22 cellular contexts compared by ENCODE assay signal in the genomic region with DNA sequence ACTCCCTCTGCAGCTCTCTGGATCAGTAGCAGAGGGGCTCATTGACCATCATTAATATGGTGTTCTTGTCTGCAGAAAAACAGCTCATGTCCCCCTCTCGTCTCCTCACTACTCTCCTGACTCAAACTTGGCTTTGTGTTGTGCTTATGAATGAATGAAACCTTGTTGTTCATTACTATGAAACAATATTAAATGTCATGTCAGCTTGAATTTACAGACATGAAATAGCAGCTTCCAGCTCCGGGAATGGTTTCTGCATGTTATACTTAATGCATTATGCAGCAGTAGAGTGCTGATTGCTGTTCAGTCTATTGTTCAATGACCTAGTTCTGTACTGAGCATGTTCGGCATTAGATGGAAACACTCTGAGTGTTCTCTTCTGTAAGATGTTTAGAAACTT.
A peak's percentile ranks its signal among the peaks of the same experiment; 100 is the strongest.
DNase-seq lines count a peak whose midpoint lies in the region; ATAC-seq and TF ChIP-seq lines count a peak whose summit lies in the region.
"Had no signal": no experiment of that assay in that cellular context is flagged by ENCODE, and none has a peak within 500 bp of the region (broad histone marks: within the 10 kb centered on the region; RNA-seq: fewer than 3 reads in every experiment).

No MANE protein-coding gene starts in this region.

- H2AFZ ChIP-seq in IMR-90 (replicated peaks; ENCODE audit: low read length, poor library complexity): no peak overlapping the region
- H2AFZ ChIP-seq: GM23338 had no signal

- no peak overlapping the region for H3K4me3 Mint-ChIP-seq in activated CD4-positive, alpha-beta memory T cell treated with anti-CD3 and anti-CD28 coated beads for 36 hours
- H3K4me3 Mint-ChIP-seq: CD4-positive, alpha-beta memory T cell; H9 had no signal

- H4K20me1 ChIP-seq in IMR-90 (ENCODE audit: insufficient read depth, low read length): no peaks in the 10 kb centered on the region

- in situ Hi-C loops in IMR-90 (cut with MboI; ENCODE audit: low sequenced_read_pairs): no loop called here

- no peaks in the 10 kb centered on the region for H3K4me1 Mint-ChIP-seq in activated CD4-positive, alpha-beta memory T cell treated with anti-CD3 and anti-CD28 coated beads for 36 hours (ENCODE audit: low read depth)
- H3K4me1 Mint-ChIP-seq: CD4-positive, alpha-beta memory T cell had no signal

- H3K14ac ChIP-seq in IMR-90 (replicated peaks; ENCODE audit: low read depth, low read length): no peak overlapping the region

- no peaks in the 10 kb centered on the region for H3K9me3 ChIP-seq in IMR-90 (ENCODE audit: control insufficient read depth, insufficient read depth, low read length)

- no peak overlapping the region for H2BK15ac ChIP-seq in IMR-90 (ENCODE audit: low read depth, low read length)

- ATAC-seq in IMR-90 (ENCODE audit: low read depth): no peak
- ATAC-seq: GM23338, PC-3 had no signal

- H4K8ac ChIP-seq in IMR-90 (ENCODE audit: low read depth in 2 of 2, low read length in 2 of 2): no peak overlapping the region

- TF ChIP-seq POLR2A in IMR-90 (IDR thresholded peaks at IDR 0.05; ENCODE audit: low read depth, low read length): no peak

- H3K4ac ChIP-seq in IMR-90 (ENCODE audit: low read depth, low read length): no peak overlapping the region

- no peak overlapping the region for H4K91ac ChIP-seq in IMR-90 (ENCODE audit: insufficient read depth, low read depth, low read length)

- DNase-seq in IMR-90: no peak
- DNase-seq in midbrain (lab: John Stamatoyannopoulos, UW): peak; percentile 12
- peak; percentile 13 for DNase-seq in putamen (ENCODE audit: low spot score)
- DNase-seq in activated CD4-positive, alpha-beta memory T cell treated with anti-CD3 and anti-CD28 coated beads for 36 hours: no peak
- DNase-seq in activated T-cell treated with anti-CD3 and anti-CD28 coated beads, Interleukin-2, amount 50 U/mL, for 48 hours: no peak
- no peak for DNase-seq in stimulated activated CD4-positive, alpha-beta T cell treated with anti-CD3 and anti-CD28 coated beads, Interleukin-12 subunit alpha, Interleukin-12 subunit beta, amount 100 ng/mL, for 4 hours
- DNase-seq: C1 segment of cervical spinal cord; CD4-positive, alpha-beta memory T cell; COR-L47; DMS53; H9; NCI-H1092; NCI-H1417 treated with DMSO at 0.1 percent for 48 hours; NCI-H1694 treated with DMSO at 0.1 percent for 48 hours; NCI-H2081; NCI-H446 treated with DMSO at 0.1 percent for 48 hours; NCI-H82; NK-92 treated with Interleukin-12 subunit alpha and Interleukin-12 subunit beta, amount 100 ng/mL, for 24 hours; PC-3 had no signal

- CTCF ChIA-PET in IMR-90 (lab: Yijun Ruan, JAX): no interaction called here
- CTCF ChIA-PET in activated CD4-positive, alpha-beta memory T cell treated with anti-CD3 and anti-CD28 coated beads for 36 hours (lab: Charles Lee): no interaction called here

- no peak overlapping the region for H2BK5ac ChIP-seq in IMR-90 (ENCODE audit: low read depth, low read length, poor library complexity, severe bottlenecking)

- no peaks in the 10 kb centered on the region for H3K27me3 ChIP-seq in IMR-90 (ENCODE audit: control insufficient read depth, insufficient read depth, low read length)

- no peak overlapping the region for H3K56ac ChIP-seq in IMR-90 (ENCODE audit: extremely low read depth, insufficient read depth, low read length)

- no peak overlapping the region for H2AK9ac ChIP-seq in IMR-90 (replicated peaks; ENCODE audit: low read depth, low read length, poor library complexity)

- H3K9ac ChIP-seq in IMR-90 (ENCODE audit: low read depth, low read length): no peak overlapping the region
- H3K9ac ChIP-seq: KMS-11 had no signal

- no peak overlapping the region for H2AK5ac ChIP-seq in IMR-90 (ENCODE audit: low read depth, low read length)

- dilution Hi-C loops in IMR-90 (cut with HindIII; ENCODE audit: low sequenced_read_pairs, unreplicated experiment): no loop called here

- intact Hi-C loops in IMR-90 (cut with micrococcal nuclease): no loop called here
- intact Hi-C loops in activated CD4-positive, alpha-beta memory T cell treated with anti-CD3 and anti-CD28 coated beads for 36 hours (cut with micrococcal nuclease): no loop called here

- H3K4me2 ChIP-seq in IMR-90 (ENCODE audit: low read depth, low read length): no peak overlapping the region
- H3K4me2 ChIP-seq: KMS-11 had no signal

- BruUV-seq in IMR-90 (replicated peaks; lab: Mats Ljungman, UMichigan): no TSS peak

- H3K27ac Mint-ChIP-seq in activated CD4-positive, alpha-beta memory T cell treated with anti-CD3 and anti-CD28 coated beads for 36 hours: no peak overlapping the region
- H3K27ac Mint-ChIP-seq: CD4-positive, alpha-beta memory T cell; GM23338 had no signal

- H3K18ac ChIP-seq in IMR-90 (ENCODE audit: low read depth, low read length): no peak overlapping the region

- H3K27ac ChIP-seq in IMR-90 (ENCODE audit: insufficient read depth, low read length) (no peak overlapping the region), VCaP (peak overlapping the region; percentile 54)
- H3K27ac ChIP-seq: KMS-11 had no signal

- no CpG with 5 or more reads among the region's 3 CpGs for WGBS in IMR-90 (ENCODE audit: extremely low coverage in 2 of 2, insufficient read length in 1 of 2), 2 experiments

- no peak for TF ChIP-seq RAD21 in IMR-90 (IDR thresholded peaks at IDR 0.05; ENCODE audit: low read length)

- H3K27me3 Mint-ChIP-seq in activated CD4-positive, alpha-beta memory T cell treated with anti-CD3 and anti-CD28 coated beads for 36 hours: no peaks in the 10 kb centered on the region

- no peaks in the 10 kb centered on the region for H3K36me3 ChIP-seq in IMR-90 (ENCODE audit: control insufficient read depth, insufficient read depth, low read length)

- POLR2A ChIA-PET in IMR-90 (lab: Charles Lee; ENCODE audit: unreplicated experiment): interaction anchor here (0.5 kb wide), 1 partner anchor 1067 kb away, joined by 3 read pairs; no protein-coding TSS in a partner anchor
- POLR2A ChIA-PET in activated CD4-positive, alpha-beta memory T cell treated with anti-CD3 and anti-CD28 coated beads for 36 hours (lab: Charles Lee): no interaction called here

- H3K9me3 Mint-ChIP-seq in activated CD4-positive, alpha-beta memory T cell treated with anti-CD3 and anti-CD28 coated beads for 36 hours: no peaks in the 10 kb centered on the region
- H3K9me3 Mint-ChIP-seq: GM23338, H9 had no signal

- no peak overlapping the region for H2BK20ac ChIP-seq in IMR-90 (ENCODE audit: low read depth, low read length)

- no peak overlapping the region for H4K5ac ChIP-seq in IMR-90 (ENCODE audit: low read depth, low read length)

- TF ChIP-seq CTCF in IMR-90 (conservative IDR thresholded peaks at IDR 0.05; ENCODE audit: low read depth, low read length): no peak
- TF ChIP-seq CTCF in VCaP (conservative IDR thresholded peaks at IDR 0.05): no peak

- no peak overlapping the region for H2BK120ac ChIP-seq in IMR-90 (ENCODE audit: low read depth, low read length)

- no peaks in the 10 kb centered on the region for H3K79me1 ChIP-seq in IMR-90 (ENCODE audit: low read depth in 1 of 2, low read length in 2 of 2)

- peaks cover 9% of the 10 kb centered on the region for H3K9me1 ChIP-seq in IMR-90 (ENCODE audit: insufficient read depth, low read length)

- no peaks in the 10 kb centered on the region for H3K36me3 Mint-ChIP-seq in activated CD4-positive, alpha-beta memory T cell treated with anti-CD3 and anti-CD28 coated beads for 36 hours
- H3K36me3 Mint-ChIP-seq: CD4-positive, alpha-beta memory T cell had no signal

- H3K4me3 ChIP-seq in IMR-90 (ENCODE audit: insufficient read depth, low read depth, low read length): no peak overlapping the region
- H3K4me3 ChIP-seq: GM23338 had no signal

- H3K4me1 ChIP-seq in IMR-90 (ENCODE audit: control insufficient read depth, insufficient read depth, low read length): peaks cover 5% of the 10 kb centered on the region; the same call in 1 of the 2 replicates

- H3K23ac ChIP-seq in IMR-90 (ENCODE audit: low read depth, low read length): no peak overlapping the region

TF ChIP-seq in IMR-90, 13 proteins besides CTCF, POLR2A, EP300 and RAD21:
- peak; percentile 74 for TF ChIP-seq MAFK (IDR thresholded peaks at IDR 0.05; ENCODE audit: low read depth, low read length)
- no peak for TF ChIP-seq SMC3 (IDR thresholded peaks at IDR 0.05; ENCODE audit: low read depth, low read length)

Comparison
In these comparisons a context has a peak if more than half of its experiments do, and no peak if none do; other contexts are left out.
1. DNase-seq: peak in midbrain (single experiment) and putamen (single experiment); none in IMR-90 (single experiment), activated CD4-positive, alpha-beta memory T cell treated with anti-CD3 and anti-CD28 coated beads for 36 hours (single experiment), activated T-cell treated with anti-CD3 and anti-CD28 coated beads, Interleukin-2, amount 50 U/mL, for 48 hours (0 of 2) and stimulated activated CD4-positive, alpha-beta T cell treated with anti-CD3 and anti-CD28 coated beads, Interleukin-12 subunit alpha, Interleukin-12 subunit beta, amount 100 ng/mL, for 4 hours (single experiment).